ENCODE assay signal across 18 cellular contexts in the genomic region with DNA sequence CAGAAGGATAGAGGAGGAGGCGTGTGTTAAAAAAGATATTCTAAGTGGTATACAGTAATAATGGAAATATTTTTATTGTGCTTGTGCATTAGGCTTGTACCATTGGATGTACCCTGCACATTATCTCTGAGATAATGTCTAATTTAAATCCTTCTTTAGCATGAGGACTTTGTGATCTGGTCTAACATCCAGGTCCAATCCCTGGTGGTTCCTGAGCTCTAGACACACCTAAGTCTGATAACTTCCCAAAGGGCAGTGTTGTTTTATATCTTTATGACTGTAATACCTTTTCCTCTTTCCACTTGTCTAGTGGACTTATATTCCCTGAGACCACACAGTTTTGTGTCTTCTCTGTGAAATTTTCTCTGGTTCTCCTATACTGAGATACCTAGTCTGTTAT. TPM values are rescaled to one million over a fixed set of nuclear protein-coding genes. Genes with fewer than 3 reads are reported as not detected.
DNase-seq lines count a peak whose midpoint lies in the region; ATAC-seq lines count a peak whose summit lies in the region.
"Had no signal": no experiment of that assay in that cellular context is flagged by ENCODE, and none has a peak within 500 bp of the region (broad histone marks: within the 10 kb centered on the region; RNA-seq: fewer than 3 reads in every experiment).

No MANE protein-coding gene starts in this region.

- no peak overlapping the region for H2BK12ac ChIP-seq in trophoblast cell (ENCODE audit: low read length)

- no peak overlapping the region for H3K4me2 ChIP-seq in trophoblast cell (ENCODE audit: low read length)

- H3K27me3 Mint-ChIP-seq in activated naive CD4-positive, alpha-beta T cell treated with anti-CD3 and anti-CD28 coated beads, Interleukin-2, amount 50 U/mL, for 24 hours: no peaks in the 10 kb centered on the region
- H3K27me3 Mint-ChIP-seq in activated T-helper 2 cell treated with anti-CD3 and anti-CD28 coated beads, Interferon-gamma antibody, Interleukin-2, Interleukin-4, amounts not matched to agents 10 μg/mL and 5 μg/mL and 100 μg/mL, durations not matched to agents 14 hours and 24 hours and 36 hours (ENCODE audit: low read depth): no peaks in the 10 kb centered on the region
- H3K27me3 Mint-ChIP-seq: CD4-positive, CD25-positive, alpha-beta regulatory T cell; CD8-positive, alpha-beta memory T cell had no signal

- ATAC-seq in left colon: peak; percentile 99
- no peak for ATAC-seq in HG03442 (IDR thresholded peaks at IDR 0.05; ENCODE audit: unreplicated experiment)
- ATAC-seq: GM12878 had no signal

- no peak overlapping the region for H3K4me3 ChIP-seq in trophoblast cell (ENCODE audit: low read depth, low read length)
- H3K4me3 ChIP-seq: GM12878 had no signal

- no peak overlapping the region for H2BK120ac ChIP-seq in trophoblast cell (ENCODE audit: insufficient read depth, low read length, poor library complexity)

- H3K9ac ChIP-seq in trophoblast cell (ENCODE audit: low read length): no peak overlapping the region

- no peak overlapping the region for H3K18ac ChIP-seq in trophoblast cell (ENCODE audit: low read length)

- peaks cover 20% of the 10 kb centered on the region for H3K36me3 Mint-ChIP-seq in activated naive CD4-positive, alpha-beta T cell treated with anti-CD3 and anti-CD28 coated beads, Interleukin-2, amount 50 U/mL, for 24 hours
- H3K36me3 Mint-ChIP-seq in activated T-helper 2 cell treated with anti-CD3 and anti-CD28 coated beads, Interferon-gamma antibody, Interleukin-2, Interleukin-4, amounts not matched to agents 10 μg/mL and 5 μg/mL and 100 μg/mL, durations not matched to agents 14 hours and 24 hours and 36 hours (ENCODE audit: low read depth): peaks cover 80% of the 10 kb centered on the region

- H4K8ac ChIP-seq in trophoblast cell (ENCODE audit: low read depth, low read length): no peak overlapping the region

- H3K79me2 ChIP-seq in trophoblast cell (ENCODE audit: control insufficient read depth, insufficient read depth, low read length, poor library complexity): no peaks in the 10 kb centered on the region

- H3K14ac ChIP-seq in trophoblast cell (ENCODE audit: low read length): no peak overlapping the region

- no peaks in the 10 kb centered on the region for H3K9me3 ChIP-seq in trophoblast cell (ENCODE audit: insufficient read depth, low read depth, low read length)
- H3K9me3 ChIP-seq: BE2C had no signal

- no peak overlapping the region for H3K4me3 Mint-ChIP-seq in activated naive CD4-positive, alpha-beta T cell treated with anti-CD3 and anti-CD28 coated beads, Interleukin-2, amount 50 U/mL, for 24 hours
- H3K4me3 Mint-ChIP-seq in activated T-helper 2 cell treated with anti-CD3 and anti-CD28 coated beads, Interferon-gamma antibody, Interleukin-2, Interleukin-4, amounts not matched to agents 10 μg/mL and 5 μg/mL and 100 μg/mL, durations not matched to agents 14 hours and 24 hours and 36 hours (ENCODE audit: low read depth): no peak overlapping the region
- H3K4me3 Mint-ChIP-seq: CD4-positive, CD25-positive, alpha-beta regulatory T cell; CD8-positive, alpha-beta memory T cell; H9 had no signal

- no peak overlapping the region for H3K27ac ChIP-seq in trophoblast cell (ENCODE audit: low read depth, low read length)

- H3K79me1 ChIP-seq in trophoblast cell (ENCODE audit: low read length): no peaks in the 10 kb centered on the region

- peaks cover 19% of the 10 kb centered on the region in 2 experiments for H3K36me3 ChIP-seq in trophoblast cell (ENCODE audit: control insufficient read depth in 1 of 2, insufficient read depth in 2 of 2, low read length in 2 of 2)

- H3K23ac ChIP-seq in trophoblast cell (ENCODE audit: low read length): no peak overlapping the region

- H3K27ac Mint-ChIP-seq in activated naive CD4-positive, alpha-beta T cell treated with anti-CD3 and anti-CD28 coated beads, Interleukin-2, amount 50 U/mL, for 24 hours: peak overlapping the region; percentile 73
- H3K27ac Mint-ChIP-seq in activated T-helper 2 cell treated with anti-CD3 and anti-CD28 coated beads, Interferon-gamma antibody, Interleukin-2, Interleukin-4, amounts not matched to agents 10 μg/mL and 5 μg/mL and 100 μg/mL, durations not matched to agents 14 hours and 24 hours and 36 hours: peak overlapping the region; percentile 46
- H3K27ac Mint-ChIP-seq: H9 had no signal

- no peaks in the 10 kb centered on the region for H3K9me3 Mint-ChIP-seq in activated naive CD4-positive, alpha-beta T cell treated with anti-CD3 and anti-CD28 coated beads, Interleukin-2, amount 50 U/mL, for 24 hours
- H3K9me3 Mint-ChIP-seq in activated T-helper 2 cell treated with anti-CD3 and anti-CD28 coated beads, Interferon-gamma antibody, Interleukin-2, Interleukin-4, amounts not matched to agents 10 μg/mL and 5 μg/mL and 100 μg/mL, durations not matched to agents 14 hours and 24 hours and 36 hours: no peaks in the 10 kb centered on the region
- H3K9me3 Mint-ChIP-seq: CD4-positive, CD25-positive, alpha-beta regulatory T cell; CD8-positive, alpha-beta memory T cell; H9 had no signal

- H2AK5ac ChIP-seq in trophoblast cell (ENCODE audit: low read length): no peak overlapping the region

- H2AFZ ChIP-seq in trophoblast cell (ENCODE audit: insufficient read depth, low read length, poor library complexity): no peak overlapping the region

- H4K91ac ChIP-seq in trophoblast cell (ENCODE audit: low read depth, low read length): no peak overlapping the region

- no peaks in the 10 kb centered on the region for H3K27me3 ChIP-seq in trophoblast cell (ENCODE audit: insufficient read depth, low read length)
- H3K27me3 ChIP-seq: BE2C had no signal

- DNase-seq in activated naive CD4-positive, alpha-beta T cell treated with Interleukin-2 at 50 U/mL for 16 hours: no peak
- DNase-seq in activated T-helper 2 cell treated with anti-CD3 and anti-CD28 coated beads, Interferon-gamma antibody, Interleukin-2, Interleukin-4, amounts not matched to agents 10 μg/mL and 5 μg/mL and 100 μg/mL, durations not matched to agents 14 hours and 24 hours and 36 hours (ENCODE audit: low spot score): no peak
- DNase-seq in left colon: no peak
- DNase-seq in trophoblast cell: no peak
- DNase-seq: ACHN; BE2C; C1 segment of cervical spinal cord; CD4-positive, CD25-positive, alpha-beta regulatory T cell; CD8-positive, alpha-beta memory T cell; COR-L47; DMS 273 treated with DMSO at 0.1 percent for 48 hours; DMS53; DND-41; EL; H9 had no signal

- H3K4me1 ChIP-seq in trophoblast cell (ENCODE audit: control insufficient read depth in 1 of 2, insufficient read depth in 2 of 2, low read length in 2 of 2): no peaks in the 10 kb centered on the region

- no peak overlapping the region for H2BK5ac ChIP-seq in trophoblast cell (ENCODE audit: low read depth, low read length, poor library complexity)

- WGBS in trophoblast cell (ENCODE audit: extremely low coverage, insufficient coverage, insufficient read length): 100% methylated on average over 1 of the region's 1 CpG

- intact Hi-C loops in activated T-helper 2 cell treated with anti-CD3 and anti-CD28 coated beads, Interferon-gamma antibody, Interleukin-2, Interleukin-4, amounts not matched to agents 10 μg/mL and 5 μg/mL and 100 μg/mL, durations not matched to agents 14 hours and 24 hours and 36 hours (cut with micrococcal nuclease): no loop called here
- intact Hi-C loops in left colon (cut with DNase I, micrococcal nuclease): no loop called here

- no peak overlapping the region for H4K12ac ChIP-seq in trophoblast cell (ENCODE audit: low read depth, low read length)

- H3K4me1 Mint-ChIP-seq in activated naive CD4-positive, alpha-beta T cell treated with anti-CD3 and anti-CD28 coated beads, Interleukin-2, amount 50 U/mL, for 24 hours: peaks cover 10% of the 10 kb centered on the region
- H3K4me1 Mint-ChIP-seq in activated T-helper 2 cell treated with anti-CD3 and anti-CD28 coated beads, Interferon-gamma antibody, Interleukin-2, Interleukin-4, amounts not matched to agents 10 μg/mL and 5 μg/mL and 100 μg/mL, durations not matched to agents 14 hours and 24 hours and 36 hours (ENCODE audit: low read depth): peaks cover 3% of the 10 kb centered on the region

- H3K4ac ChIP-seq in trophoblast cell (ENCODE audit: low read depth, low read length): no peak overlapping the region

RNA-seq across cellular contexts. Expression of gene PRPF39, which starts 20.7 kb away (rescaled TPM):
- 47.6 and 47.8 TPM in 2 replicates for total RNA-seq in activated T-helper 2 cell treated with anti-CD3 and anti-CD28 coated beads, Interferon-gamma antibody, Interleukin-2, Interleukin-4, amounts not matched to agents 10 μg/mL and 5 μg/mL and 100 μg/mL, durations not matched to agents 14 hours and 24 hours and 36 hours
- 10 to 100 TPM; 24.4 to 27.0 TPM for total RNA-seq in left colon
- polyA plus RNA-seq in trophoblast cell (2013): 23.0 and 23.1 TPM in 2 replicates

RNA-seq across cellular contexts. Expression of gene FKBP3, which starts 29.7 kb away (rescaled TPM):
- 78.7 and 79.1 TPM in 2 replicates for total RNA-seq in activated T-helper 2 cell treated with anti-CD3 and anti-CD28 coated beads, Interferon-gamma antibody, Interleukin-2, Interleukin-4, amounts not matched to agents 10 μg/mL and 5 μg/mL and 100 μg/mL, durations not matched to agents 14 hours and 24 hours and 36 hours
- 10 to 100 TPM; 43.8 to 46.5 TPM for total RNA-seq in left colon
- 81.0 and 85.4 TPM in 2 replicates for polyA plus RNA-seq in trophoblast cell (2013)

RNA-seq across cellular contexts. Expression of gene FANCM, which starts 31.2 kb away (rescaled TPM):
- total RNA-seq in activated T-helper 2 cell treated with anti-CD3 and anti-CD28 coated beads, Interferon-gamma antibody, Interleukin-2, Interleukin-4, amounts not matched to agents 10 μg/mL and 5 μg/mL and 100 μg/mL, durations not matched to agents 14 hours and 24 hours and 36 hours: 14.4 and 14.5 TPM in 2 replicates
- 1 to 10 TPM; 3.4 to 4.2 TPM for total RNA-seq in left colon
- polyA plus RNA-seq in trophoblast cell (2013): 3.1 and 3.2 TPM in 2 replicates
